In genomic region chr16:1022466-1022865, GRCh38 we compare ENCODE assay signal across 3 cellular contexts. TPM values are rescaled to one million over a fixed set of nuclear protein-coding genes. Genes with fewer than 3 reads are reported as not detected.
"Had no signal": no experiment of that assay in that cellular context is flagged by ENCODE, and none has a peak within 500 bp of the region (broad histone marks: within the 10 kb centered on the region; RNA-seq: fewer than 3 reads in every experiment).

No MANE protein-coding gene starts in this region.

- H3K4me3 ChIP-seq: GM12878 had no signal

- ATAC-seq: GM12878 had no signal

- DNase-seq: GDM1, GF-D8 had no signal

RNA-seq across cellular contexts. Expression of gene SOX8, which starts 40.9 kb away (rescaled TPM):
- polyA plus RNA-seq: GM12878 had no signal

RNA-seq across cellular contexts. Expression of gene SSTR5, which starts 50.1 kb away (rescaled TPM):
- polyA plus RNA-seq: GM12878 had no signal
